In the genomic region with DNA sequence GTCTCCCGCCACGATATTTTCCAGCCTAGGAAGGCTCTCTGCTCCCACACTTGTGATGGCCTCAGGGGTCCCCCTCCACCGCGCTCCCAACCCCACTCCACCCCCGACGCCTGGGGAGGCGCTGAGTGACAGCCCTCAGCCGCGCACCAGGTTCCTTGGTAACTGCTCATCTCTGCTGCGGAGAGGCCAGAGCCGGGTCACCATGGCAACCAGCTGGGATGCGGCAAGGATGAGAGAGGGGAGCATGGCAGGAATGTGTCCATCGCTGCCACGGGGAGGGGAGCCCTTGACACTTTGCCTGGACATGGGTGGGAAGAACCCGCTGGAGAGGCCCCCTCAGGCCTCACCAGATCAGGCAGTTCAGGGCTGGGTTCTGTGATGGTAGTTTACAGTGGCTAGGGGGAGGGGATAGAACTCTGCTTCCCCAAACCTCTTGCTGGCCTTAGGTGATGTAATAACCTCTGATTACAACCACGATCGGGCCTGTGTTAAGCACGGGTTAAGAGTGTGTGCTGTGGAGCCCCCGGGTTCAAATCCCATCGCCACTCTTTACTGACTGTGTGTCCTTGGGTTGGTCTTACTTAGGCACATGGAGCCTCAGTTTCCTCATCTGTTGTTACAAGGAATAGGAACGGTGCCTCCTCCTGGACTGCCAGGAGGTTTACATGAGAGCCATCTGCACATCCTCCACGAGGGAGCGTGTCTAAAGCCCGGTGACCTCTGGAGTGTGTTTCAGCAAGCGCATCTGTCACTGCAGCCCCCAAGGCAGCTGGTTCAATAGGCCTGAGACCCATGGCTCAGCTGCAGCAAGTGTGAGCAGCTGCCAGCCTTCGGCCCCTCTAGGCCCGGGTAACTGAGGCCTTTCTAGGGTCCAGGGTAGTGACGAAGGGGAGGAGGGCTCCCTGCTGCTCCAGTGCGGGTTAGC, we compare ENCODE assay signal across 1 cellular context.
TF ChIP-seq lines count a peak whose summit lies in the region.

No MANE protein-coding gene starts in this region.

TF ChIP-seq in IMR-90, 13 proteins besides CTCF, POLR2A, EP300 and RAD21:
- TF ChIP-seq FOS (IDR thresholded peaks at IDR 0.05; ENCODE audit: low read depth, low read length) (no peak), MAZ (IDR thresholded peaks at IDR 0.05; ENCODE audit: borderline replicate concordance, low read depth, low read length) (no peak), MAFK (IDR thresholded peaks at IDR 0.05; ENCODE audit: low read depth, low read length) (no peak), RCOR1 (IDR thresholded peaks at IDR 0.05; ENCODE audit: insufficient replicate concordance, low read length) (no peak), CEBPB (IDR thresholded peaks at IDR 0.05; ENCODE audit: low read depth, low read length) (no peak), CHD1 (IDR thresholded peaks at IDR 0.05; ENCODE audit: low read depth, low read length) (no peak), RFX5 (IDR thresholded peaks at IDR 0.05; ENCODE audit: low read depth, low read length) (no peak), MXI1 (IDR thresholded peaks at IDR 0.05; ENCODE audit: borderline replicate concordance, low read depth, low read length) (no peak), BHLHE40 (IDR thresholded peaks at IDR 0.05; ENCODE audit: low read depth, low read length) (no peak), SMC3 (IDR thresholded peaks at IDR 0.05; ENCODE audit: low read depth, low read length) (no peak), NFE2L2 (IDR thresholded peaks at IDR 0.05; ENCODE audit: low read depth, low read length) (no peak)
- TF ChIP-seq, protein P1, sequence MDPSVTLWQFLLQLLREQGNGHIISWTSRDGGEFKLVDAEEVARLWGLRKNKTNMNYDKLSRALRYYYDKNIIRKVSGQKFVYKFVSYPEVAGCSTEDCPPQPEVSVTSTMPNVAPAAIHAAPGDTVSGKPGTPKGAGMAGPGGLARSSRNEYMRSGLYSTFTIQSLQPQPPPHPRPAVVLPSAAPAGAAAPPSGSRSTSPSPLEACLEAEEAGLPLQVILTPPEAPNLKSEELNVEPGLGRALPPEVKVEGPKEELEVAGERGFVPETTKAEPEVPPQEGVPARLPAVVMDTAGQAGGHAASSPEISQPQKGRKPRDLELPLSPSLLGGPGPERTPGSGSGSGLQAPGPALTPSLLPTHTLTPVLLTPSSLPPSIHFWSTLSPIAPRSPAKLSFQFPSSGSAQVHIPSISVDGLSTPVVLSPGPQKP (IDR thresholded peaks at IDR 0.05; ENCODE audit: borderline replicate concordance, low read depth, low read length): no peak
- TF ChIP-seq, protein P2, sequence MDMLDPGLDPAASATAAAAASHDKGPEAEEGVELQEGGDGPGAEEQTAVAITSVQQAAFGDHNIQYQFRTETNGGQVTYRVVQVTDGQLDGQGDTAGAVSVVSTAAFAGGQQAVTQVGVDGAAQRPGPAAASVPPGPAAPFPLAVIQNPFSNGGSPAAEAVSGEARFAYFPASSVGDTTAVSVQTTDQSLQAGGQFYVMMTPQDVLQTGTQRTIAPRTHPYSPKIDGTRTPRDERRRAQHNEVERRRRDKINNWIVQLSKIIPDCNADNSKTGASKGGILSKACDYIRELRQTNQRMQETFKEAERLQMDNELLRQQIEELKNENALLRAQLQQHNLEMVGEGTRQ (IDR thresholded peaks at IDR 0.05; ENCODE audit: low read depth, low read length): no peak
TF ChIP-seq in IMR-90: peak in this region for 0.
